Comparison of ENCODE assay signal across 8 cellular contexts in genomic region chr19:55580628-55581144, GRCh38. TPM values are rescaled to one million over a fixed set of nuclear protein-coding genes. Genes with fewer than 3 reads are reported as not detected.
DNase-seq lines count a peak whose midpoint lies in the region; ATAC-seq and TF ChIP-seq lines count a peak whose summit lies in the region.

Gene ZNF579 (minus strand): TSS chr19:55580848. CDS start chr19:55579639, 1,209 bp downstream.

- no peaks in the 10 kb centered on the region for H3K9me3 ChIP-seq in right cardiac atrium (ENCODE audit: control insufficient read depth, low read length)
- H3K9me3 ChIP-seq in psoas muscle = no peaks in the 10 kb centered on the region
- no peaks in the 10 kb centered on the region for H3K9me3 ChIP-seq in upper lobe of right lung

- H3K4me1 ChIP-seq in right cardiac atrium (ENCODE audit: control insufficient read depth, insufficient read depth, low read length) (peaks cover 5% of the 10 kb centered on the region), psoas muscle (peaks cover 3% of the 10 kb centered on the region), upper lobe of right lung (peaks cover 15% of the 10 kb centered on the region)

- under 1% methylated on average over 24 of the region's 24 CpGs for WGBS in right cardiac atrium
- WGBS in psoas muscle, 3 donors = 0 to 1% (median 0%) methylated on average over 15 to 24 of the region's 24 CpGs

- peak within 1 kb of the TSS; percentile 87 for H3K4me3 ChIP-seq in right cardiac atrium (ENCODE audit: low read length)
- peak within 1 kb of the TSS; percentile 93 for H3K4me3 ChIP-seq in psoas muscle
- H3K4me3 ChIP-seq in upper lobe of right lung = peak within 1 kb of the TSS; percentile 89

- peak; percentile 88 for DNase-seq in A172 (ENCODE audit: low spot score)
- peak; percentile 85 for DNase-seq in GM19238 (ENCODE audit: insufficient read length, low spot score)
- peak; percentile 94 for DNase-seq in NCI-H146 (lab: John Stamatoyannopoulos, UW)
- peak in 4 of 5 donors; percentile 49 to 75 (median 60) for DNase-seq in T-helper 1 cell
- peak; percentile 19 to 94 (median 84) for DNase-seq in anterior cingulate cortex (lab: John Stamatoyannopoulos, UW)
- DNase-seq in right cardiac atrium = peak; percentile 89 to 95 (median 94)
- peak; percentile 89 to 95 for DNase-seq in psoas muscle
- peak; percentile 93 for DNase-seq in upper lobe of right lung

- H3K27me3 ChIP-seq in right cardiac atrium (ENCODE audit: control insufficient read depth, insufficient read depth) (no peaks in the 10 kb centered on the region), psoas muscle (ENCODE audit: insufficient read depth in 3 of 3, low read length in 2 of 3) (peaks cover 0 to 5% (median 0%) of the 10 kb centered on the region in 3 donors), upper lobe of right lung (no peaks in the 10 kb centered on the region)

- peak; percentile 84 to 85 for ATAC-seq in right cardiac atrium
- peak; percentile 82 to 92 (median 90) for ATAC-seq in psoas muscle
- peak; percentile 92 for ATAC-seq in upper lobe of right lung

- intact Hi-C loops in right cardiac atrium (cut with DNase I) (loop anchor here in 1 of 4 donors (5.0 kb wide), 1 partner anchor 63 kb away; no protein-coding TSS in a partner anchor), psoas muscle (cut with DNase I) (loop anchor here in 1 of 2 donors (2.0 kb wide), 1 partner anchor 64 kb away; no protein-coding TSS in a partner anchor), upper lobe of right lung (cut with DNase I) (no loop called here)

- TF ChIP-seq CTCF in psoas muscle (IDR thresholded peaks at IDR 0.05) (no peak), upper lobe of right lung (IDR thresholded peaks at IDR 0.05) (no peak)

- peak within 1 kb of the TSS; percentile 78 for H3K27ac ChIP-seq in right cardiac atrium (ENCODE audit: low read length)
- peak within 1 kb of the TSS; percentile 97 for H3K27ac ChIP-seq in psoas muscle
- peak within 1 kb of the TSS; percentile 88 for H3K27ac ChIP-seq in upper lobe of right lung

- H3K36me3 ChIP-seq in psoas muscle (ENCODE audit: insufficient read depth in 1 of 2, low read depth in 1 of 2) (peaks cover 5 to 31% of the 10 kb centered on the region in 2 donors), upper lobe of right lung (no peaks in the 10 kb centered on the region)

RNA-seq across cellular contexts. Expression of gene ZNF579, which starts in this region (rescaled TPM):
- total RNA-seq in A172 (2014; rRNA removed; shearing (Covaris generic)) = 7.9 and 16.6 TPM in 2 replicates
- total RNA-seq in right cardiac atrium (10 to 100 TPM; 12.4 to 15.5 (median 14.2) TPM), psoas muscle (10 to 100 TPM; 21.8 to 81.6 (median 29.5) TPM), upper lobe of right lung (15.7 TPM)
- polyA plus RNA-seq in right cardiac atrium (10.2 TPM), psoas muscle (10 to 100 TPM in 2 of 3 donors, 1 to 10 TPM in 1; 4.2 to 22.9 (median 14.2) TPM)

Comparison
In these comparisons a context has a peak if more than half of its experiments do, and no peak if none do; other contexts are left out.
1. Peak in every context shown above with its lines: DNase-seq, ATAC-seq, H3K4me3 ChIP-seq and H3K27ac ChIP-seq.